1 cellular context compared by ENCODE assay signal in the genomic region with DNA sequence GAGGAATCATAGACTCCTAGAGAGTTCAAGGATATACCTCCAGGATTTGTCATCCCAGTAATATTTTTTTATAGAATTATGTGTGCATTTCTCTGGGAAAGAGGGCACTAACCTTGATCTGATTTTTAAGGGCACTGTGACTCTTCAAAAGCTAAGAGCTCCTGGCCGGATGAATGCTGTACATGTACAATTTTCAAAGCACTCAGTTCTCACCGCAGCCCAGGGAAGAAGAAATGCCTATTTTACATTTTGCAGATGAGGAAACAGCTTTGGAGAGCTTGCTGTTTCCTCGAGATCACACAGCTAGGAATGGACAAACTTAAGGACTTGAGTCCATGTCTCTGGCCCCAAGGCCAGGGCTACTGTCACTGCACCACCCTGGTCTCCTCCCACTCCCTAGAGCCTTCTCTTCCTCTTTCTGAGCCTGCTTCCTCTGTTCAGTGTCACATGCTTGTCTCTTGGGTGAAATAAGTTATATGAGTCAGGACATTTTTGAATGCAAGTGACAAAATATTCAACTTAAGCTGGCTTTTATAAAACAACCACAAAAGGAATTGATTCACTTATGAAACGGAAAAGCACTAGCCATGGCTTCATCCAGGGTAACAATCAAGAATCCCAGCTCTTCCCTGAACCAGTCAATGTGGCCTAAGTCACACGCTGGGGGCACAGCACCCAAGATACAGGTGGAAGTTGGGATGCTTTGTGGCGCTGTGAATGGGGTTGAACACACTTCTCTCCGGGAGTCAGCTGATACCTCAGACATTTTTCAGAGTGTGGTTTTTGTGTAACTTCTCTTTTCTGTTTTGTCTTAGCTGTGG.
TF ChIP-seq lines count a peak whose summit lies in the region.

No MANE protein-coding gene starts in this region.

TF ChIP-seq in K562, 482 proteins besides CTCF, POLR2A, EP300 and RAD21 (continued from another document and continues in another):
- TF ChIP-seq, protein P1, sequence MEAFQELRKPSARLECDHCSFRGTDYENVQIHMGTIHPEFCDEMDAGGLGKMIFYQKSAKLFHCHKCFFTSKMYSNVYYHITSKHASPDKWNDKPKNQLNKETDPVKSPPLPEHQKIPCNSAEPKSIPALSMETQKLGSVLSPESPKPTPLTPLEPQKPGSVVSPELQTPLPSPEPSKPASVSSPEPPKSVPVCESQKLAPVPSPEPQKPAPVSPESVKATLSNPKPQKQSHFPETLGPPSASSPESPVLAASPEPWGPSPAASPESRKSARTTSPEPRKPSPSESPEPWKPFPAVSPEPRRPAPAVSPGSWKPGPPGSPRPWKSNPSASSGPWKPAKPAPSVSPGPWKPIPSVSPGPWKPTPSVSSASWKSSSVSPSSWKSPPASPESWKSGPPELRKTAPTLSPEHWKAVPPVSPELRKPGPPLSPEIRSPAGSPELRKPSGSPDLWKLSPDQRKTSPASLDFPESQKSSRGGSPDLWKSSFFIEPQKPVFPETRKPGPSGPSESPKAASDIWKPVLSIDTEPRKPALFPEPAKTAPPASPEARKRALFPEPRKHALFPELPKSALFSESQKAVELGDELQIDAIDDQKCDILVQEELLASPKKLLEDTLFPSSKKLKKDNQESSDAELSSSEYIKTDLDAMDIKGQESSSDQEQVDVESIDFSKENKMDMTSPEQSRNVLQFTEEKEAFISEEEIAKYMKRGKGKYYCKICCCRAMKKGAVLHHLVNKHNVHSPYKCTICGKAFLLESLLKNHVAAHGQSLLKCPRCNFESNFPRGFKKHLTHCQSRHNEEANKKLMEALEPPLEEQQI (IDR thresholded peaks at IDR 0.05): no peak
- TF ChIP-seq CREBBP (IDR thresholded peaks at IDR 0.05; ENCODE audit: low read depth, low read length) (no peak), BACH1 (tag; IDR thresholded peaks at IDR 0.05) (peak; percentile 80), SIN3B (IDR thresholded peaks at IDR 0.05; ENCODE audit: low read depth) (no peak), BMI1 (IDR thresholded peaks at IDR 0.05; ENCODE audit: low read length) (no peak), ZNF778 (CRISPR knock-in tag; IDR thresholded peaks at IDR 0.05) (no peak), ARHGAP35 (IDR thresholded peaks at IDR 0.05; ENCODE audit: partially characterized antibody) (no peak), ZNF444 (CRISPR knock-in tag; IDR thresholded peaks at IDR 0.05) (peak; percentile 60), ZNF239 (CRISPR knock-in tag; IDR thresholded peaks at IDR 0.05) (peak; percentile 46; the same call in 1 of the 2 replicates), ELF4 (CRISPR knock-in tag; IDR thresholded peaks at IDR 0.05) (0 out of 2 replicates have a peak, but pooled peaks have one; percentile 31), SPI1 (IDR thresholded peaks at IDR 0.05; ENCODE audit: borderline replicate concordance, low read depth, low read length) (peak; percentile 98), DPF2 (IDR thresholded peaks at IDR 0.05) (peak; percentile 42; the same call in 1 of the 2 replicates), ARID1B (IDR thresholded peaks at IDR 0.05) (peak; percentile 21; the same call in 1 of the 2 replicates), TCFL5 (CRISPR knock-in tag; conservative IDR thresholded peaks at IDR 0.05) (no peak; the same call in 1 of the 2 replicates), POLR2B (IDR thresholded peaks at IDR 0.05; ENCODE audit: low read depth, partially characterized antibody) (no peak), ZNF695 (CRISPR knock-in tag; IDR thresholded peaks at IDR 0.05) (0 out of 2 replicates have a peak, but pooled peaks have one; percentile 11), SAFB (IDR thresholded peaks at IDR 0.05; ENCODE audit: borderline replicate concordance, low read depth, low read length) (no peak), SOX6 (IDR thresholded peaks at IDR 0.05) (peak; percentile 17; the same call in 1 of the 2 replicates), MYC (IDR thresholded peaks at IDR 0.05; ENCODE audit: low read depth, low read length) (peak; percentile 54), MYC (CRISPR knock-in tag; IDR thresholded peaks at IDR 0.05; ENCODE audit: borderline replicate concordance, low read depth) (no peak; the same call in 1 of the 2 replicates), EGR1 (conservative IDR thresholded peaks at IDR 0.05) (0 out of 2 replicates have a peak, but pooled peaks have one; percentile 16), SMAD3 (CRISPR knock-in tag; conservative IDR thresholded peaks at IDR 0.05) (no peak), MEF2D (tag; conservative IDR thresholded peaks at IDR 0.05; ENCODE audit: low read depth) (0 out of 2 replicates have a peak, but pooled peaks have one; percentile 43), NR2C2 (CRISPR knock-in tag; IDR thresholded peaks at IDR 0.05) (no peak), NR2C2 (tag; IDR thresholded peaks at IDR 0.05) (peak; percentile 53), SMARCE1 (IDR thresholded peaks at IDR 0.05) (peak; percentile 53; the same call in 1 of the 2 replicates), MIER1 (IDR thresholded peaks at IDR 0.05; ENCODE audit: low read depth) (no peak), ZNF347 (CRISPR knock-in tag; IDR thresholded peaks at IDR 0.05; ENCODE audit: low read depth) (no peak), ATF1 (CRISPR knock-in tag; IDR thresholded peaks at IDR 0.05) (no peak), ATF1 (tag; IDR thresholded peaks at IDR 0.05) (0 out of 2 replicates have a peak, but pooled peaks have one; percentile 19), RAD51 (IDR thresholded peaks at IDR 0.05; ENCODE audit: borderline replicate concordance, low read depth) (no peak; the same call in 1 of the 2 replicates), MTA1 (IDR thresholded peaks at IDR 0.05; ENCODE audit: borderline replicate concordance) (no peak), MCM2 (IDR thresholded peaks at IDR 0.05; ENCODE audit: low read depth) (no peak), PYGO2 (tag; IDR thresholded peaks at IDR 0.05) (peak; percentile 42; the same call in 1 of the 2 replicates), KAT7 (CRISPR knock-in tag; IDR thresholded peaks at IDR 0.05; ENCODE audit: borderline replicate concordance) (no peak), ZNF12 (CRISPR knock-in tag; IDR thresholded peaks at IDR 0.05) (no peak), TEAD4 (IDR thresholded peaks at IDR 0.05; ENCODE audit: low read length) (peak; percentile 36; the same call in 1 of the 2 replicates), TEAD4 (CRISPR knock-in tag; IDR thresholded peaks at IDR 0.05; ENCODE audit: borderline replicate concordance) (no peak), HDAC1 (IDR thresholded peaks at IDR 0.05) (no peak), ELF1 (tag; IDR thresholded peaks at IDR 0.05) (peak; percentile 57), SMARCA4 (IDR thresholded peaks at IDR 0.05) (peak; percentile 46; the same call in 1 of the 2 replicates), L3MBTL2 (IDR thresholded peaks at IDR 0.05) (peak; percentile 91), ETV1 (tag; conservative IDR thresholded peaks at IDR 0.05; ENCODE audit: low read depth) (no peak), TBP (optimal IDR thresholded peaks at IDR 0.05; ENCODE audit: low read depth, low read length) (no peak), ZNF174 (CRISPR knock-in tag; IDR thresholded peaks at IDR 0.05) (no peak), RFX5 (IDR thresholded peaks at IDR 0.05; ENCODE audit: low read depth, low read length) (no peak), STAT5A (IDR thresholded peaks at IDR 0.05; ENCODE audit: borderline replicate concordance, low read length) (no peak)
- TF ChIP-seq, protein P2, sequence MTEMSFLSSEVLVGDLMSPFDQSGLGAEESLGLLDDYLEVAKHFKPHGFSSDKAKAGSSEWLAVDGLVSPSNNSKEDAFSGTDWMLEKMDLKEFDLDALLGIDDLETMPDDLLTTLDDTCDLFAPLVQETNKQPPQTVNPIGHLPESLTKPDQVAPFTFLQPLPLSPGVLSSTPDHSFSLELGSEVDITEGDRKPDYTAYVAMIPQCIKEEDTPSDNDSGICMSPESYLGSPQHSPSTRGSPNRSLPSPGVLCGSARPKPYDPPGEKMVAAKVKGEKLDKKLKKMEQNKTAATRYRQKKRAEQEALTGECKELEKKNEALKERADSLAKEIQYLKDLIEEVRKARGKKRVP (CRISPR knock-in tag; IDR thresholded peaks at IDR 0.05): 0 out of 2 replicates have a peak, but pooled peaks have one; percentile 6
- TF ChIP-seq, protein P3, sequence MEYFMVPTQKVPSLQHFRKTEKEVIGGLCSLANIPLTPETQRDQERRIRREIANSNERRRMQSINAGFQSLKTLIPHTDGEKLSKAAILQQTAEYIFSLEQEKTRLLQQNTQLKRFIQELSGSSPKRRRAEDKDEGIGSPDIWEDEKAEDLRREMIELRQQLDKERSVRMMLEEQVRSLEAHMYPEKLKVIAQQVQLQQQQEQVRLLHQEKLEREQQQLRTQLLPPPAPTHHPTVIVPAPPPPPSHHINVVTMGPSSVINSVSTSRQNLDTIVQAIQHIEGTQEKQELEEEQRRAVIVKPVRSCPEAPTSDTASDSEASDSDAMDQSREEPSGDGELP (CRISPR knock-in tag; IDR thresholded peaks at IDR 0.05; ENCODE audit: borderline replicate concordance): no peak
- TF ChIP-seq, protein P4, sequence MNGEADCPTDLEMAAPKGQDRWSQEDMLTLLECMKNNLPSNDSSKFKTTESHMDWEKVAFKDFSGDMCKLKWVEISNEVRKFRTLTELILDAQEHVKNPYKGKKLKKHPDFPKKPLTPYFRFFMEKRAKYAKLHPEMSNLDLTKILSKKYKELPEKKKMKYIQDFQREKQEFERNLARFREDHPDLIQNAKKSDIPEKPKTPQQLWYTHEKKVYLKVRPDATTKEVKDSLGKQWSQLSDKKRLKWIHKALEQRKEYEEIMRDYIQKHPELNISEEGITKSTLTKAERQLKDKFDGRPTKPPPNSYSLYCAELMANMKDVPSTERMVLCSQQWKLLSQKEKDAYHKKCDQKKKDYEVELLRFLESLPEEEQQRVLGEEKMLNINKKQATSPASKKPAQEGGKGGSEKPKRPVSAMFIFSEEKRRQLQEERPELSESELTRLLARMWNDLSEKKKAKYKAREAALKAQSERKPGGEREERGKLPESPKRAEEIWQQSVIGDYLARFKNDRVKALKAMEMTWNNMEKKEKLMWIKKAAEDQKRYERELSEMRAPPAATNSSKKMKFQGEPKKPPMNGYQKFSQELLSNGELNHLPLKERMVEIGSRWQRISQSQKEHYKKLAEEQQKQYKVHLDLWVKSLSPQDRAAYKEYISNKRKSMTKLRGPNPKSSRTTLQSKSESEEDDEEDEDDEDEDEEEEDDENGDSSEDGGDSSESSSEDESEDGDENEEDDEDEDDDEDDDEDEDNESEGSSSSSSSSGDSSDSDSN (IDR thresholded peaks at IDR 0.05; ENCODE audit: borderline replicate concordance in 1 of 2, low read depth in 2 of 2, low read length in 2 of 2): no peak
- TF ChIP-seq, protein P5, sequence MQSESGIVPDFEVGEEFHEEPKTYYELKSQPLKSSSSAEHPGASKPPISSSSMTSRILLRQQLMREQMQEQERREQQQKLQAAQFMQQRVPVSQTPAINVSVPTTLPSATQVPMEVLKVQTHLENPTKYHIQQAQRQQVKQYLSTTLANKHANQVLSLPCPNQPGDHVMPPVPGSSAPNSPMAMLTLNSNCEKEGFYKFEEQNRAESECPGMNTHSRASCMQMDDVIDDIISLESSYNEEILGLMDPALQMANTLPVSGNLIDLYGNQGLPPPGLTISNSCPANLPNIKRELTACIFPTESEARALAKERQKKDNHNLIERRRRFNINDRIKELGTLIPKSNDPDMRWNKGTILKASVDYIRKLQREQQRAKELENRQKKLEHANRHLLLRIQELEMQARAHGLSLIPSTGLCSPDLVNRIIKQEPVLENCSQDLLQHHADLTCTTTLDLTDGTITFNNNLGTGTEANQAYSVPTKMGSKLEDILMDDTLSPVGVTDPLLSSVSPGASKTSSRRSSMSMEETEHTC (IDR thresholded peaks at IDR 0.05): peak; percentile 84; the same call in 1 of the 2 replicates
- TF ChIP-seq, protein P6, sequence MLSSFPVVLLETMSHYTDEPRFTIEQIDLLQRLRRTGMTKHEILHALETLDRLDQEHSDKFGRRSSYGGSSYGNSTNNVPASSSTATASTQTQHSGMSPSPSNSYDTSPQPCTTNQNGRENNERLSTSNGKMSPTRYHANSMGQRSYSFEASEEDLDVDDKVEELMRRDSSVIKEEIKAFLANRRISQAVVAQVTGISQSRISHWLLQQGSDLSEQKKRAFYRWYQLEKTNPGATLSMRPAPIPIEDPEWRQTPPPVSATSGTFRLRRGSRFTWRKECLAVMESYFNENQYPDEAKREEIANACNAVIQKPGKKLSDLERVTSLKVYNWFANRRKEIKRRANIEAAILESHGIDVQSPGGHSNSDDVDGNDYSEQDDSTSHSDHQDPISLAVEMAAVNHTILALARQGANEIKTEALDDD (IDR thresholded peaks at IDR 0.05): no peak
- TF ChIP-seq, protein P7, sequence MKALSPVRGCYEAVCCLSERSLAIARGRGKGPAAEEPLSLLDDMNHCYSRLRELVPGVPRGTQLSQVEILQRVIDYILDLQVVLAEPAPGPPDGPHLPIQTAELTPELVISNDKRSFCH (CRISPR knock-in tag; IDR thresholded peaks at IDR 0.05): no peak
- TF ChIP-seq, protein P7 (tag; IDR thresholded peaks at IDR 0.05): 0 out of 2 replicates have a peak, but pooled peaks have one; percentile 35
- TF ChIP-seq, protein P8, sequence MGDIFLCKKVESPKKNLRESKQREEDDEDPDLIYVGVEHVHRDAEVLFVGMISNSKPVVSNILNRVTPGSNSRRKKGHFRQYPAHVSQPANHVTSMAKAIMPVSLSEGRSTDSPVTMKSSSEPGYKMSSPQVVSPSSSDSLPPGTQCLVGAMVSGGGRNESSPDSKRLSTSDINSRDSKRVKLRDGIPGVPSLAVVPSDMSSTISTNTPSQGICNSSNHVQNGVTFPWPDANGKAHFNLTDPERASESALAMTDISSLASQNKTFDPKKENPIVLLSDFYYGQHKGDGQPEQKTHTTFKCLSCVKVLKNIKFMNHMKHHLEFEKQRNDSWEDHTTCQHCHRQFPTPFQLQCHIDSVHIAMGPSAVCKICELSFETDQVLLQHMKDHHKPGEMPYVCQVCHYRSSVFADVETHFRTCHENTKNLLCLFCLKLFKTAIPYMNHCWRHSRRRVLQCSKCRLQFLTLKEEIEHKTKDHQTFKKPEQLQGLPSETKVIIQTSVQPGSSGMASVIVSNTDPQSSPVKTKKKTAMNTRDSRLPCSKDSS (IDR thresholded peaks at IDR 0.05; ENCODE audit: low read depth, partially characterized antibody): no peak
- TF ChIP-seq, protein P9, sequence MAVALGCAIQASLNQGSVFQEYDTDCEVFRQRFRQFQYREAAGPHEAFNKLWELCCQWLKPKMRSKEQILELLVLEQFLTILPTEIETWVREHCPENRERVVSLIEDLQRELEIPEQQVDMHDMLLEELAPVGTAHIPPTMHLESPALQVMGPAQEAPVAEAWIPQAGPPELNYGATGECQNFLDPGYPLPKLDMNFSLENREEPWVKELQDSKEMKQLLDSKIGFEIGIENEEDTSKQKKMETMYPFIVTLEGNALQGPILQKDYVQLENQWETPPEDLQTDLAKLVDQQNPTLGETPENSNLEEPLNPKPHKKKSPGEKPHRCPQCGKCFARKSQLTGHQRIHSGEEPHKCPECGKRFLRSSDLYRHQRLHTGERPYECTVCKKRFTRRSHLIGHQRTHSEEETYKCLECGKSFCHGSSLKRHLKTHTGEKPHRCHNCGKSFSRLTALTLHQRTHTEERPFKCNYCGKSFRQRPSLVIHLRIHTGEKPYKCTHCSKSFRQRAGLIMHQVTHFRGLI (CRISPR knock-in tag; IDR thresholded peaks at IDR 0.05): peak; percentile 65
